ENCODE assay signal across 21 cellular contexts in genomic region chr1:174198192-174198591, GRCh38. TPM values are rescaled to one million over a fixed set of nuclear protein-coding genes. Genes with fewer than 3 reads are reported as not detected.
DNase-seq lines count a peak whose midpoint lies in the region; ATAC-seq, FAIRE-seq and TF ChIP-seq lines count a peak whose summit lies in the region.
"Had no signal": no experiment of that assay in that cellular context is flagged by ENCODE, and none has a peak within 500 bp of the region (broad histone marks: within the 10 kb centered on the region; RNA-seq: fewer than 3 reads in every experiment).

No MANE protein-coding gene starts in this region.

- H3K27me3 ChIP-seq in left ventricle myocardium inferior (ENCODE audit: low read depth) (no peaks in the 10 kb centered on the region), heart left ventricle (no peaks in the 10 kb centered on the region), OCI-LY3 (ENCODE audit: low read depth, low read length) (no peaks in the 10 kb centered on the region), K562 (ENCODE audit: control insufficient read depth in 2 of 2, insufficient read depth in 2 of 2, low read length in 2 of 2) (no peaks in the 10 kb centered on the region), transverse colon (no peaks in the 10 kb centered on the region)

- no peaks in the 10 kb centered on the region for H3K36me3 ChIP-seq in left ventricle myocardium inferior
- peaks cover 0 to 4% (median 0%) of the 10 kb centered on the region in 9 donors for H3K36me3 ChIP-seq in heart left ventricle
- H3K36me3 ChIP-seq in OCI-LY3 (replicated peaks; ENCODE audit: low read depth, low read length): peaks cover 23% of the 10 kb centered on the region
- H3K36me3 ChIP-seq in K562 (ENCODE audit: control insufficient read depth, insufficient read depth, low read length): peaks cover 5% of the 10 kb centered on the region; the same call in 1 of the 3 replicates
- H3K36me3 ChIP-seq in transverse colon: no peaks in the 10 kb centered on the region
- H3K36me3 ChIP-seq: HAP-1 had no signal

- CTCF ChIA-PET in K562 (lab: Yijun Ruan, JAX; ENCODE audit: low intra/inter-chr PET ratio): no interaction called here

- no peak for TF ChIP-seq CTCF in left ventricle myocardium inferior (IDR thresholded peaks at IDR 0.05; ENCODE audit: borderline replicate concordance)
- no peak for TF ChIP-seq CTCF in heart left ventricle (IDR thresholded peaks at IDR 0.05)
- no peak for TF ChIP-seq CTCF in OCI-LY3 (IDR thresholded peaks at IDR 0.05; ENCODE audit: low read depth, low read length)
- TF ChIP-seq CTCF in K562 (IDR thresholded peaks at IDR 0.05 in 2 of 3, conservative IDR thresholded peaks at IDR 0.05 in 1 of 3; ENCODE audit: insufficient read depth in 2 of 3, low read depth in 1 of 3, low read length in 3 of 3): no peak
- no peak for TF ChIP-seq CTCF in natural killer cell (IDR thresholded peaks at IDR 0.05)
- TF ChIP-seq CTCF in transverse colon (IDR thresholded peaks at IDR 0.05): no peak

- no peak for ATAC-seq in heart left ventricle
- no peak for ATAC-seq in K562
- ATAC-seq in natural killer cell: no peak

- in situ Hi-C loops in K562 (cut with MboI) (loop anchor here (5.0 kb wide), 1 partner anchor 76 kb away; no protein-coding TSS in a partner anchor), transverse colon (cut with MboI; ENCODE audit: low pct_ligation_motif_present in 1 of 4, low pct_unique_long_range_greater_than_20kb in 1 of 4, low sequenced_read_pairs in 3 of 4) (no loop called here)

- H3K79me2 ChIP-seq in OCI-LY3 (ENCODE audit: low read length): peaks cover 77% of the 10 kb centered on the region
- peaks cover 32% of the 10 kb centered on the region for H3K79me2 ChIP-seq in K562 (ENCODE audit: control insufficient read depth, insufficient read depth, low read length)

- H3K27ac ChIP-seq in left ventricle myocardium inferior (replicated peaks) (peak overlapping the region; percentile 72), heart left ventricle (peak overlapping the region in 1 of 12 donors; percentile 28), OCI-LY3 (ENCODE audit: low read length) (peak overlapping the region; percentile 64; the same call in 1 of the 2 replicates), K562 (ENCODE audit: extremely low read depth, low read depth, low read length) (no peak overlapping the region; the same call in 2 of the 3 replicates), transverse colon (no peak overlapping the region)

- POLR2A ChIA-PET in K562 (lab: Yijun Ruan, JAX): interaction anchor here (0.8 kb wide), 1 partner anchor 32 kb away, joined by 4 read pairs; no protein-coding TSS in a partner anchor

- BruUV-seq in K562 (replicated peaks; lab: Mats Ljungman, UMichigan): no TSS peak

- intact Hi-C loops in left ventricle myocardium inferior (cut with micrococcal nuclease) (no loop called here), heart left ventricle (cut with DNase I) (loop anchor here in 2 of 10 donors (5.0 kb wide), 2 partner anchors 36 to 599 kb away; no protein-coding TSS in a partner anchor), K562 (cut with micrococcal nuclease) (no loop called here), natural killer cell (cut with micrococcal nuclease) (no loop called here), transverse colon (cut with DNase I; ENCODE audit: low total_unique reads) (no loop called here)

- TF ChIP-seq POLR2A in heart left ventricle (IDR thresholded peaks at IDR 0.05): no peak
- no peak for TF ChIP-seq POLR2A in K562 (conservative IDR thresholded peaks at IDR 0.05)
- no peak for TF ChIP-seq POLR2A in transverse colon (IDR thresholded peaks at IDR 0.05)

- H3K4me1 Mint-ChIP-seq in IgD-negative memory B cell (peaks cover 17 to 42% (median 30%) of the 10 kb centered on the region in 3 donors), natural killer cell (peaks cover 34 to 66% of the 10 kb centered on the region in 2 donors)

- H3K27ac Mint-ChIP-seq in IgD-negative memory B cell (peak overlapping the region in 2 of 3 donors; percentile 28 to 39), natural killer cell (peak overlapping the region in 1 of 2 donors; percentile 60)
- H3K27ac Mint-ChIP-seq: B cell; CD4-positive, alpha-beta T cell had no signal

- TF ChIP-seq RAD21 in K562 (CRISPR knock-in tag; conservative IDR thresholded peaks at IDR 0.05 in 1 of 2, IDR thresholded peaks at IDR 0.05 in 1 of 2): no peak

- peaks cover 0 to 1% (median 0%) of the 10 kb centered on the region in 3 donors for H3K9me3 Mint-ChIP-seq in IgD-negative memory B cell
- H3K9me3 Mint-ChIP-seq in natural killer cell: no peaks in the 10 kb centered on the region

- no peaks in the 10 kb centered on the region for H3K27me3 Mint-ChIP-seq in IgD-negative memory B cell
- H3K27me3 Mint-ChIP-seq in natural killer cell (ENCODE audit: low read depth in 2 of 2): no peaks in the 10 kb centered on the region
- H3K27me3 Mint-ChIP-seq: B cell; CD4-positive, alpha-beta T cell had no signal

- H3K4me3 ChIP-seq in left ventricle myocardium inferior: no peak overlapping the region
- no peak overlapping the region for H3K4me3 ChIP-seq in heart left ventricle
- H3K4me3 ChIP-seq in OCI-LY3 (ENCODE audit: low read length): no peak overlapping the region
- no peak overlapping the region for H3K4me3 ChIP-seq in K562
- no peak overlapping the region for H3K4me3 ChIP-seq in transverse colon
- H3K4me3 ChIP-seq: HAP-1 had no signal

- H3K4me2 ChIP-seq in OCI-LY3 (ENCODE audit: low read length) (peak overlapping the region; percentile 85; the same call in 1 of the 2 replicates), K562 (ENCODE audit: insufficient read depth, low read length) (no peak overlapping the region)

- H3K9ac ChIP-seq in OCI-LY3 (ENCODE audit: low read length): no peak overlapping the region
- H3K9ac ChIP-seq in K562 (ENCODE audit: insufficient read depth in 1 of 2, low read depth in 2 of 2, low read length in 2 of 2): no peak overlapping the region

- DNase-seq in left ventricle myocardium inferior (no peak), heart left ventricle (no peak), K562 (ENCODE audit: extremely low read depth in 1 of 4, low spot score in 3 of 4) (no peak), natural killer cell (no peak), AML-193 (lab: John Stamatoyannopoulos, UW) (no peak), transverse colon (no peak)
- DNase-seq: 8988T; ACHN; C1 segment of cervical spinal cord; CD4-positive, alpha-beta T cell; COR-L47; DMS153; DMS79 treated with DMSO at 0.1 percent for 48 hours; EL had no signal

- no peak for FAIRE-seq in K562 (lab: Jason Lieb, UNC)
- FAIRE-seq: D721Med, GM12891, H1 had no signal

- no peaks in the 10 kb centered on the region for H3K9me1 ChIP-seq in K562 (ENCODE audit: control insufficient read depth, insufficient read depth, low read length)

- no peak for TF ChIP-seq EP300 in K562 (IDR thresholded peaks at IDR 0.05; ENCODE audit: low read length)
- no peak for TF ChIP-seq EP300 in transverse colon (IDR thresholded peaks at IDR 0.05; ENCODE audit: low read depth)

- H3K4me1 ChIP-seq in left ventricle myocardium inferior (peaks cover 41% of the 10 kb centered on the region), heart left ventricle (peaks cover 0 to 23% (median 5%) of the 10 kb centered on the region in 12 donors), OCI-LY3 (ENCODE audit: low read length) (peaks cover 40% of the 10 kb centered on the region), K562 (replicated peaks in 1 of 2; ENCODE audit: control insufficient read depth in 2 of 2, insufficient read depth in 2 of 2, low read length in 2 of 2) (peaks cover 3 to 6% of the 10 kb centered on the region in 2 experiments; a peak in 2 of 5 replicates), transverse colon (no peaks in the 10 kb centered on the region)
- H3K4me1 ChIP-seq: HAP-1 had no signal

- H3K4me3 Mint-ChIP-seq in IgD-negative memory B cell (peak overlapping the region in 2 of 4 donors; percentile 9 to 37), natural killer cell (no peak overlapping the region)
- H3K4me3 Mint-ChIP-seq: B cell; CD4-positive, alpha-beta T cell had no signal

- H2AFZ ChIP-seq in OCI-LY3 (ENCODE audit: low read depth, low read length) (no peak overlapping the region), K562 (ENCODE audit: low read depth, low read length) (no peak overlapping the region)

- H3K36me3 Mint-ChIP-seq in IgD-negative memory B cell (peaks cover 12% of the 10 kb centered on the region), natural killer cell (no peaks in the 10 kb centered on the region)

- H4K20me1 ChIP-seq in OCI-LY3 (ENCODE audit: insufficient read depth, low read length): no peaks in the 10 kb centered on the region
- no peaks in the 10 kb centered on the region for H4K20me1 ChIP-seq in K562 (replicated peaks; ENCODE audit: control insufficient read depth, insufficient read depth, low read length)

- peaks cover 4% of the 10 kb centered on the region for H3K9me3 ChIP-seq in left ventricle myocardium inferior (replicated peaks)
- peaks cover 0 to 4% (median 0%) of the 10 kb centered on the region in 12 donors for H3K9me3 ChIP-seq in heart left ventricle
- H3K9me3 ChIP-seq in OCI-LY3 (ENCODE audit: insufficient read depth, low read length): no peaks in the 10 kb centered on the region
- no peaks in the 10 kb centered on the region for H3K9me3 ChIP-seq in K562 (replicated peaks; ENCODE audit: control insufficient read depth, insufficient read depth, low read depth, low read length)
- H3K9me3 ChIP-seq in transverse colon: peaks cover 0 to 3% of the 10 kb centered on the region in 2 donors

RNA-seq across cellular contexts. Expression of gene RABGAP1L, which starts 38.9 kb away (rescaled TPM):
- total RNA-seq in left ventricle myocardium inferior (69.2 TPM), heart left ventricle (100 to 1,000 TPM in 4 of 9 donors, 10 to 100 TPM in 5; 66.8 to 195 (median 98.4) TPM), K562 (2014; rRNA removed) (26.5 and 27.8 TPM in 2 replicates), K562 (2014; rRNA removed; fragmentation: Illumina TruSeq; extraction: Trizol) (44.9 and 49.7 TPM in 2 replicates), K562 (2015; rRNA removed; fragmentation: Illumina TruSeq; extraction: Trizol) (39.1 and 40.9 TPM in 2 replicates), K562 (2021) (29.9 and 32.2 TPM in 2 replicates), natural killer cell (100 to 1,000 TPM; 145 to 168 (median 153) TPM), transverse colon (100 to 1,000 TPM in 2 of 4 donors, 10 to 100 TPM in 2; 68.9 to 127 (median 99.9) TPM)
- polyA plus RNA-seq in heart left ventricle (100 to 1,000 TPM in 1 of 2 donors, 10 to 100 TPM in 1; 18.6 to 129 TPM), IgD-negative memory B cell (88.6 TPM), K562 (2011; rRNA removed) (23.8 and 26.7 TPM in 2 replicates), K562 (2014; fragmentation: Illumina TruSeq; extraction: Trizol) (21.6 and 25.6 TPM in 2 replicates), K562 (2014; fragmentation: Nextera tagmentation; extraction: Ambion mirVana) (10 to 100 TPM; 16.5 to 19.0 TPM), K562 (2014; rRNA removed) (18.7 and 24.1 TPM in 2 replicates)
- total RNA-seq in K562 (2011; cell fraction: chromatin; rRNA removed; ENCODE audit: low replicate concordance): 89.1 and 291 TPM in 2 replicates
- 36.2 and 52.6 TPM in 2 replicates for total RNA-seq in K562 (2011; cell fraction: nucleolus; rRNA removed)
- 84.4 and 92.0 TPM in 2 replicates for total RNA-seq in K562 (2011; cell fraction: nucleoplasm; rRNA removed)
- 9.7 and 12.2 TPM in 2 replicates for polyA plus RNA-seq in K562 (2011; cell fraction: cytosol; rRNA removed)
- polyA plus RNA-seq in K562 (2011; cell fraction: nucleus; rRNA removed): 22.1 and 29.9 TPM in 2 replicates
- polyA plus RNA-seq in K562 (2012): 20.8 and 24.8 TPM in 2 replicates
- polyA minus RNA-seq in K562 (2011; rRNA and poly(A)+ RNA removed): 106 and 144 TPM in 2 replicates
- polyA minus RNA-seq in K562 (2011; cell fraction: cytosol; rRNA and poly(A)+ RNA removed): 15.3 and 20.0 TPM in 2 replicates
- 85.5 and 157 TPM in 2 replicates for polyA minus RNA-seq in K562 (2011; cell fraction: nucleus; rRNA and poly(A)+ RNA removed)

Comparison
In these comparisons a context has a peak if more than half of its experiments do, and no peak if none do; other contexts are left out.
1. H3K27ac ChIP-seq: peak in left ventricle myocardium inferior (single experiment) and OCI-LY3 (single experiment); none in K562 (single experiment) and transverse colon (0 of 4).